Comparison of ENCODE assay signal across 33 cellular contexts in the genomic region with DNA sequence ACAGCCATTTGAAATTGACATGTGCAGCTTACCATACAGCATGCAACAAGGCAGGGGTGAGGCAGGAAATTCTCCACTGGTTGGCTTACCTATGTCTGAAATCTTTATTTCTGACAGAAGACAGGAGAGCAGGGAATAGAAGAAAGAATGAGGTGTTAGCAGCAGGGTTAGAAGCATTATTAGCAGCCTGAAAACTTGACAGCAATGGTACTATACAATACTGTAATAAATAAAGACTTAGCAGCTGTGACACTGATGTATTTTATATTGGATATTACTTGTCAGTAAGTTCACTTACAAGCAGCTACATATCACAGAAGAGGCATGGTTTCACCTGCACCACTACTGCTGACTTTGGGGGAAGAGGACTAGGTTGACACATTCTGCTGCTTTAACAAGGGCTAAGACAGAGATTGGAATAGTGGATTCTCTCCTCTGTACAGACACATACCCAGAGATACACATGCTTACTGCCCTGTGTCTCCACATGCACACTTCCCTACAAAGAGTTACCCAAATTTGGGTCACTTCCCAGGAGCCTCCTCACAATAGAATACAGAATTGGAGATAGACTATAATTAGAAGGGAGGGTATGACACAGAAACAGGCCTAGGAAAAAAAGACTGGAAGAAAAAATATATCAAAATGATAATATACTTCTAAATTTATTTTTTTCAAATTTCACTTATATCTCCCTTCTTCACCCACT.
"Had no signal": no experiment of that assay in that cellular context is flagged by ENCODE, and none has a peak within 500 bp of the region (broad histone marks: within the 10 kb centered on the region; RNA-seq: fewer than 3 reads in every experiment).

No MANE protein-coding gene starts in this region.

- H3K36me3 ChIP-seq: adrenal gland, brain microvascular endothelial cell, breast epithelium had no signal

- ATAC-seq: activated CD8-positive, alpha-beta T cell treated with anti-CD3 and anti-CD28 coated beads for 36 hours; activated naive CD4-positive, alpha-beta T cell treated with anti-CD3 and anti-CD28 coated beads, Interleukin-2, amount 50 U/mL, for 72 hours; activated T-cell treated with anti-CD3 and anti-CD28 coated beads, Interleukin-2, amount 50 U/mL, for 4 hours; activated T-cell treated with anti-CD3 and anti-CD28 coated beads, Interleukin-2, amount 50 U/mL, for 72 hours; activated T-helper 17 cell treated with anti-CD3 and anti-CD28 coated beads, Interleukin-2, amount 50 U/mL, for 72 hours; body of pancreas had no signal

- H3K27ac ChIP-seq: adrenal gland, body of pancreas, brain microvascular endothelial cell, breast epithelium, VCaP had no signal

- H3K4me1 ChIP-seq: adrenal gland, body of pancreas, breast epithelium had no signal

- H3K4me3 ChIP-seq: adrenal gland, body of pancreas, breast epithelium had no signal

- H3K27me3 ChIP-seq: adrenal gland, body of pancreas, brain microvascular endothelial cell, breast epithelium had no signal

- DNase-seq: activated B cell treated with CpG ODN at 0.5 μM for 24 hours; activated CD4-positive, alpha-beta memory T cell treated with anti-CD3 and anti-CD28 coated beads for 36 hours; activated CD4-positive, alpha-beta T cell treated with anti-CD3 and anti-CD28 coated beads for 4 hours; activated CD4-positive, alpha-beta T cell treated with anti-CD3 and anti-CD28 coated beads, Interleukin-2, amount 10 ng/mL, durations not matched to agents 24 days and 14 days; activated CD4-positive, alpha-beta T cell treated with anti-CD3 and anti-CD28 coated beads, Interleukin-2, amount 50 U/mL, for 1 hour; activated CD4-positive, alpha-beta T cell treated with anti-CD3 and anti-CD28 coated beads, Interleukin-2, amount 50 U/mL, for 4 hours; activated CD4-positive, CD25-positive, alpha-beta regulatory T cell treated with anti-CD3 and anti-CD28 coated beads, Interleukin-2, amount 50 U/mL, for 72 hours; activated CD8-positive, alpha-beta memory T cell treated with anti-CD3 and anti-CD28 coated beads, Interleukin-2, amount 50 U/mL, for 4 hours; activated CD8-positive, alpha-beta T cell treated with anti-CD3 and anti-CD28 coated beads for 36 hours; activated effector memory CD4-positive, alpha-beta T cell treated with anti-CD3 and anti-CD28 coated beads, Interleukin-2, amount 50 U/mL, for 16 hours; activated gamma-delta T cell treated with Interleukin-2 at 50 U/mL for 16 hours; activated naive CD4-positive, alpha-beta T cell; activated naive CD4-positive, alpha-beta T cell treated with anti-CD3 and anti-CD28 coated beads for 36 hours; activated naive CD4-positive, alpha-beta T cell treated with anti-CD3 and anti-CD28 coated beads, Interleukin-2, amount 50 U/mL, for 16 hours; activated naive CD8-positive, alpha-beta T cell treated with anti-CD3 and anti-CD28 coated beads for 36 hours; activated T-cell treated with anti-CD3 and anti-CD28 coated beads for 4 hours; activated T-cell treated with anti-CD3 and anti-CD28 coated beads, Interleukin-2, amount 50 U/mL, for 1 hour; activated T-cell treated with anti-CD3 and anti-CD28 coated beads, Interleukin-2, amount 50 U/mL, for 4 hours; activated T-cell treated with anti-CD3 and anti-CD28 coated beads, Interleukin-2, amount 50 U/mL, for 72 hours; adrenal gland; amniotic stem cell; aorta; body of pancreas; brain microvascular endothelial cell; caudate nucleus; SW 1271; T-helper 1 cell; T-helper 2 cell; T-helper 9 cell had no signal

- H3K9me3 ChIP-seq: adrenal gland, body of pancreas, breast epithelium had no signal
